ENCODE assay signal across 1 cellular context in genomic region chrX:20432048-20432447, GRCh38.
TF ChIP-seq lines count a peak whose summit lies in the region.

No MANE protein-coding gene starts in this region.

TF ChIP-seq in HepG2, 621 proteins besides CTCF, POLR2A, EP300 and RAD21 (continued from another document):
- no peak for TF ChIP-seq ZBTB14 (CRISPR knock-in tag; IDR thresholded peaks at IDR 0.05)
- TF ChIP-seq MAFK (conservative IDR thresholded peaks at IDR 0.05 in 1 of 2, IDR thresholded peaks at IDR 0.05 in 1 of 2; ENCODE audit: low read length in 2 of 2) = peak; percentile 91 to 95
- no peak for TF ChIP-seq FIP1L1 (IDR thresholded peaks at IDR 0.05; ENCODE audit: borderline replicate concordance, insufficient read depth, low read depth, low read length)
- TF ChIP-seq RFX3 (CRISPR knock-in tag; IDR thresholded peaks at IDR 0.05) = no peak
- TF ChIP-seq ZNF205 (CRISPR knock-in tag; IDR thresholded peaks at IDR 0.05) = no peak
- TF ChIP-seq MAF1 (CRISPR knock-in tag; IDR thresholded peaks at IDR 0.05; ENCODE audit: borderline replicate concordance) = no peak
- TF ChIP-seq ZNF552 (CRISPR knock-in tag; IDR thresholded peaks at IDR 0.05; ENCODE audit: borderline replicate concordance) = no peak
- no peak for TF ChIP-seq PBX3 (CRISPR knock-in tag; IDR thresholded peaks at IDR 0.05; ENCODE audit: borderline replicate concordance)
- TF ChIP-seq ZNF30 (CRISPR knock-in tag; IDR thresholded peaks at IDR 0.05) = no peak
- TF ChIP-seq MAFF (IDR thresholded peaks at IDR 0.05; ENCODE audit: low read depth, low read length) = peak; percentile 95
- no peak for TF ChIP-seq ZNF503 (CRISPR knock-in tag; IDR thresholded peaks at IDR 0.05)
- TF ChIP-seq FOSL2 (CRISPR knock-in tag; IDR thresholded peaks at IDR 0.05) = peak; percentile 20; the same call in 1 of the 2 replicates
- TF ChIP-seq ATF4 (CRISPR knock-in tag; IDR thresholded peaks at IDR 0.05) = no peak
- TF ChIP-seq TBX2 (CRISPR knock-in tag; IDR thresholded peaks at IDR 0.05; ENCODE audit: borderline replicate concordance) = no peak
- no peak for TF ChIP-seq HOXD1 (CRISPR knock-in tag; IDR thresholded peaks at IDR 0.05)
